17 cellular contexts compared by ENCODE assay signal in the genomic region with DNA sequence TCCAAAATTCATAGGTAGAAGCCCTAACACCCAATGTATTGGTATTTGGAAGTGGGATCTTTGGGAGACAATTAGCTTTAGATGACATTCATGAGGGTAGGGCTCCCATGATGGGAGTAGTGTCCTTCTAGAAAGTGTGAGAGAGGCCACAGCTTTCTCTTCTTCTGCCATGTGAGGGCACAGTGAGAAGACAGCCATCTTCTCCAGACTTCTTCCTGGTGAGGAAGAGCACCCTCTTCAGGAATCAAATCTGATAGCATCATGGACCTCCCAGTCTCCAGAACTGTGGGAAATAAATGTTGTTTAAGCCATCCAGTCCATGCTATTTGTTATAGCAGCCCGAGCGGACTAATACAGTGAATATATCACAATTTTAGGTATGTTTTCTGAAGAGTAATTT.
"Had no signal": no experiment of that assay in that cellular context is flagged by ENCODE, and none has a peak within 500 bp of the region (broad histone marks: within the 10 kb centered on the region; RNA-seq: fewer than 3 reads in every experiment).

No MANE protein-coding gene starts in this region.

- H3K9me3 ChIP-seq: mucosa of descending colon, tibial artery, uterus had no signal

- H3K27me3 ChIP-seq: dorsolateral prefrontal cortex, tibial artery, uterus had no signal

- H3K27me3 Mint-ChIP-seq: activated naive CD8-positive, alpha-beta T cell treated with anti-CD3 and anti-CD28 coated beads, Interleukin-2, amount 10 ng/mL, durations not matched to agents 7 days and 5 days; naive thymus-derived CD8-positive, alpha-beta T cell; progenitor cell of endocrine pancreas; stimulated activated memory B cell treated with anti-CD40 and anti-IgM and Interleukin-4, amounts not matched to agents 10 μg/mL and 1 μg/mL and 100 μg/mL, for 72 hours had no signal

- H3K36me3 Mint-ChIP-seq: activated naive CD8-positive, alpha-beta T cell treated with anti-CD3 and anti-CD28 coated beads, Interleukin-2, amount 10 ng/mL, durations not matched to agents 7 days and 5 days; naive thymus-derived CD8-positive, alpha-beta T cell; stimulated activated memory B cell treated with anti-CD40 and anti-IgM and Interleukin-4, amounts not matched to agents 10 μg/mL and 1 μg/mL and 100 μg/mL, for 72 hours had no signal

- H3K27ac ChIP-seq: dorsolateral prefrontal cortex, tibial artery, uterus had no signal

- H3K4me3 ChIP-seq: dorsolateral prefrontal cortex, mucosa of descending colon, tibial artery, uterus had no signal

- DNase-seq: activated CD4-positive, alpha-beta T cell treated with anti-CD3 and anti-CD28 coated beads, Interleukin-2, amount 50 U/mL, for 1 hour; activated CD4-positive, CD25-positive, alpha-beta regulatory T cell; activated gamma-delta T cell; activated naive CD8-positive, alpha-beta T cell treated with anti-CD3 and anti-CD28 coated beads, Interleukin-2, amount 10 ng/mL, durations not matched to agents 7 days and 5 days; activated T-cell treated with anti-CD3 and anti-CD28 coated beads, Interleukin-2, amount 50 U/mL, for 48 hours; aorta; dorsolateral prefrontal cortex; hypothalamus; left colon; mucosa of descending colon; naive thymus-derived CD8-positive, alpha-beta T cell; right cardiac atrium; small intestine; tibial artery; uterus had no signal

- H3K27ac Mint-ChIP-seq: activated naive CD8-positive, alpha-beta T cell treated with anti-CD3 and anti-CD28 coated beads, Interleukin-2, amount 10 ng/mL, durations not matched to agents 7 days and 5 days; naive thymus-derived CD8-positive, alpha-beta T cell; progenitor cell of endocrine pancreas; stimulated activated memory B cell treated with anti-CD40 and anti-IgM and Interleukin-4, amounts not matched to agents 10 μg/mL and 1 μg/mL and 100 μg/mL, for 72 hours had no signal

- H3K4me1 ChIP-seq: tibial artery, uterus had no signal

- H3K4me1 Mint-ChIP-seq: activated naive CD8-positive, alpha-beta T cell treated with anti-CD3 and anti-CD28 coated beads, Interleukin-2, amount 10 ng/mL, durations not matched to agents 7 days and 5 days; naive thymus-derived CD8-positive, alpha-beta T cell; stimulated activated memory B cell treated with anti-CD40 and anti-IgM and Interleukin-4, amounts not matched to agents 10 μg/mL and 1 μg/mL and 100 μg/mL, for 72 hours had no signal

- H3K4me3 Mint-ChIP-seq: activated naive CD8-positive, alpha-beta T cell treated with anti-CD3 and anti-CD28 coated beads, Interleukin-2, amount 10 ng/mL, durations not matched to agents 7 days and 5 days; naive thymus-derived CD8-positive, alpha-beta T cell; stimulated activated memory B cell treated with anti-CD40 and anti-IgM and Interleukin-4, amounts not matched to agents 10 μg/mL and 1 μg/mL and 100 μg/mL, for 72 hours had no signal

- H3K36me3 ChIP-seq: tibial artery, uterus had no signal
